In genomic region chr19:44955500-44956439, GRCh38 we compare ENCODE assay signal across 8 cellular contexts. TPM values are rescaled to one million over a fixed set of nuclear protein-coding genes. Genes with fewer than 3 reads are reported as not detected.
DNase-seq lines count a peak whose midpoint lies in the region; ATAC-seq and TF ChIP-seq lines count a peak whose summit lies in the region.

No MANE protein-coding gene starts in this region.

- H3K36me3 ChIP-seq in BLaER1 (peaks cover 26% of the 10 kb centered on the region), Panc1 (ENCODE audit: control insufficient read depth, insufficient read depth, low read length) (no peaks in the 10 kb centered on the region; the same call in 1 of the 2 replicates), endodermal cell (ENCODE audit: control insufficient read depth, insufficient read depth, low read length) (peaks cover 12% of the 10 kb centered on the region)

- H3K27me3 ChIP-seq in BLaER1: no peaks in the 10 kb centered on the region
- no peaks in the 10 kb centered on the region for H3K27me3 ChIP-seq in Panc1 (ENCODE audit: control insufficient read depth, insufficient read depth, low read length)
- no peaks in the 10 kb centered on the region for H3K27me3 ChIP-seq in endodermal cell (ENCODE audit: control insufficient read depth, insufficient read depth, low read length, poor library complexity, severe bottlenecking)

- WGBS in endodermal cell (ENCODE audit: insufficient coverage in 1 of 2, insufficient read length in 1 of 2), 2 experiments: 8% methylated on average over 17 to 40 of the region's 40 CpGs

- H4K20me1 ChIP-seq in BLaER1: peaks cover 55% of the 10 kb centered on the region

- POLR2A ChIA-PET in Panc1 (lab: Charles Lee): no interaction called here

- peaks cover 26% of the 10 kb centered on the region for H3K4me1 Mint-ChIP-seq in endodermal cell
- peaks cover 54 to 56% of the 10 kb centered on the region in 2 donors for H3K4me1 Mint-ChIP-seq in natural killer cell

- DNase-seq in Panc1 (ENCODE audit: low read depth, low spot score) (no peak), endodermal cell (no peak), natural killer cell (no peak), NCI-H226 (no peak), superior temporal gyrus (ENCODE audit: extremely low spot score) (no peak), A172 (ENCODE audit: low spot score) (no peak)

- H3K27me3 Mint-ChIP-seq in endodermal cell (ENCODE audit: insufficient read depth) (no peaks in the 10 kb centered on the region), natural killer cell (ENCODE audit: low read depth in 2 of 2) (no peaks in the 10 kb centered on the region)

- no peak for TF ChIP-seq CTCF in Panc1 (IDR thresholded peaks at IDR 0.05)
- no peak for TF ChIP-seq CTCF in endodermal cell (conservative IDR thresholded peaks at IDR 0.05)
- no peak for TF ChIP-seq CTCF in natural killer cell (IDR thresholded peaks at IDR 0.05)

- intact Hi-C loops in Panc1 (cut with micrococcal nuclease; ENCODE audit: unreplicated experiment) (no loop called here), natural killer cell (cut with micrococcal nuclease) (loop anchor here (1.0 kb wide), 1 partner anchor 223 kb away; the partner anchor contains the start of genes BLOC1S3 and TRAPPC6A)

- TSS peak; percentile 67 for BruUV-seq in Panc1 (replicated peaks; lab: Mats Ljungman, UMichigan)

- in situ Hi-C loops in Panc1 (cut with HindIII; ENCODE audit: low pct_unique_long_range_greater_than_20kb, low sequenced_read_pairs): no loop called here

- H3K36me3 Mint-ChIP-seq in endodermal cell (ENCODE audit: low read depth) (peaks cover 3% of the 10 kb centered on the region), natural killer cell (no peaks in the 10 kb centered on the region)

- H3K27ac Mint-ChIP-seq in endodermal cell (peak overlapping the region; percentile 94), natural killer cell (peak overlapping the region; percentile 94 to 95)

- H3K4me2 ChIP-seq in BLaER1: peak overlapping the region; percentile 89

- peak overlapping the region; percentile 97 for H3K27ac ChIP-seq in BLaER1
- peak overlapping the region; percentile 78 for H3K27ac ChIP-seq in Panc1 (ENCODE audit: low read length)
- H3K27ac ChIP-seq in endodermal cell (ENCODE audit: low read depth, low read length): peak overlapping the region; percentile 36

- H3K9me3 ChIP-seq in BLaER1 (no peaks in the 10 kb centered on the region), Panc1 (ENCODE audit: control insufficient read depth, insufficient read depth, low read depth, low read length) (no peaks in the 10 kb centered on the region), endodermal cell (ENCODE audit: control insufficient read depth, low read length) (no peaks in the 10 kb centered on the region)

- peak; percentile 28 for ATAC-seq in GM21737 (IDR thresholded peaks at IDR 0.05; ENCODE audit: unreplicated experiment)
- ATAC-seq in Panc1: peak; percentile 44
- ATAC-seq in natural killer cell: peak; percentile 3 to 9 (median 8)

- peak overlapping the region; percentile 84 for H3K4me3 Mint-ChIP-seq in endodermal cell
- peak overlapping the region; percentile 96 for H3K4me3 Mint-ChIP-seq in natural killer cell

- CTCF ChIA-PET in Panc1 (lab: Charles Lee): no interaction called here

- H3K9me3 Mint-ChIP-seq in endodermal cell (no peaks in the 10 kb centered on the region), natural killer cell (no peaks in the 10 kb centered on the region)

- H3K4me1 ChIP-seq in BLaER1 (peaks cover 52% of the 10 kb centered on the region), Panc1 (ENCODE audit: control insufficient read depth, insufficient read depth, low read length) (peaks cover 7% of the 10 kb centered on the region; the same call in 1 of the 2 replicates), endodermal cell (ENCODE audit: control insufficient read depth, insufficient read depth, low read length) (peaks cover 7% of the 10 kb centered on the region)

- H3K9ac ChIP-seq in BLaER1 (peak overlapping the region; percentile 96), endodermal cell (ENCODE audit: extremely low read depth, low read length, poor library complexity, severe bottlenecking) (peak overlapping the region; percentile 89)

- H3K4me3 ChIP-seq in BLaER1: peak overlapping the region; percentile 92
- H3K4me3 ChIP-seq in Panc1 (ENCODE audit: low read depth in 2 of 2, low read length in 2 of 2): peak overlapping the region; percentile 83 to 98
- H3K4me3 ChIP-seq in endodermal cell (ENCODE audit: low read length): peak overlapping the region; percentile 95

RNA-seq across cellular contexts. Expression of gene CLPTM1, which starts 0.6 kb away (rescaled TPM):
- total RNA-seq in Panc1 (2021; ENCODE audit: unreplicated experiment) (98.4 TPM), endodermal cell (10 to 100 TPM; 82.7 to 94.4 TPM), natural killer cell (100 to 1,000 TPM in 2 of 3 donors, 10 to 100 TPM in 1; 97.1 to 125 (median 120) TPM)
- 122 TPM for polyA plus RNA-seq in Panc1 (2012; ENCODE audit: insufficient read length)
- polyA plus RNA-seq in endodermal cell (2013, experiment 1 of 2): 78.1 TPM
- 66.4 TPM for polyA plus RNA-seq in endodermal cell (2013, experiment 2 of 2)
- total RNA-seq in A172 (2014; rRNA removed; shearing (Covaris generic)): 23.3 and 28.1 TPM in 2 replicates

RNA-seq across cellular contexts. Expression of gene APOC2, which starts 9.9 kb away (rescaled TPM):
- total RNA-seq in Panc1 (2021; ENCODE audit: unreplicated experiment) (not detected), endodermal cell (under 1 TPM in 1 of 2 donors, not detected in 1; 0.70 TPM), natural killer cell (not detected)
- not detected for polyA plus RNA-seq in Panc1 (2012; ENCODE audit: insufficient read length)
- polyA plus RNA-seq in endodermal cell (2013, experiment 1 of 2): not detected
- not detected for polyA plus RNA-seq in endodermal cell (2013, experiment 2 of 2)
- total RNA-seq in A172 (2014; rRNA removed; shearing (Covaris generic)): not detected in 2 replicates

RNA-seq across cellular contexts. Expression of gene APOC4, which starts 13.7 kb away (rescaled TPM):
- total RNA-seq in Panc1 (2021; ENCODE audit: unreplicated experiment): not detected
- not detected for polyA plus RNA-seq in Panc1 (2012; ENCODE audit: insufficient read length)
- not detected for total RNA-seq in endodermal cell
- not detected for polyA plus RNA-seq in endodermal cell (2013, experiment 1 of 2)
- polyA plus RNA-seq in endodermal cell (2013, experiment 2 of 2): not detected
- total RNA-seq in natural killer cell: not detected
- not detected in 2 replicates for total RNA-seq in A172 (2014; rRNA removed; shearing (Covaris generic))

RNA-seq across cellular contexts. Expression of gene APOC1, which starts 41.4 kb away (rescaled TPM):
- total RNA-seq in Panc1 (2021; ENCODE audit: unreplicated experiment): 48.5 TPM
- polyA plus RNA-seq in Panc1 (2012; ENCODE audit: insufficient read length): 47.0 TPM
- 1,000 to 10,000 TPM in 1 of 2 donors, 100 to 1,000 TPM in 1; 914 to 1,040 TPM for total RNA-seq in endodermal cell
- 82.6 TPM for polyA plus RNA-seq in endodermal cell (2013, experiment 1 of 2)
- polyA plus RNA-seq in endodermal cell (2013, experiment 2 of 2): 102 TPM
- not detected for total RNA-seq in natural killer cell
- total RNA-seq in A172 (2014; rRNA removed; shearing (Covaris generic)): not detected in 2 replicates

RNA-seq across cellular contexts. Expression of gene RELB, which starts 45.5 kb away (rescaled TPM):
- 28.1 TPM for total RNA-seq in Panc1 (2021; ENCODE audit: unreplicated experiment)
- 31.5 TPM for polyA plus RNA-seq in Panc1 (2012; ENCODE audit: insufficient read length)
- total RNA-seq in endodermal cell: 10 to 100 TPM in 1 of 2 donors, 1 to 10 TPM in 1; 9.5 to 14.5 TPM
- polyA plus RNA-seq in endodermal cell (2013, experiment 1 of 2): 4.8 TPM
- 3.7 TPM for polyA plus RNA-seq in endodermal cell (2013, experiment 2 of 2)
- total RNA-seq in natural killer cell: 100 to 1,000 TPM in 2 of 3 donors, 10 to 100 TPM in 1; 92.4 to 119 (median 105) TPM
- total RNA-seq in A172 (2014; rRNA removed; shearing (Covaris generic)): 6.0 and 9.3 TPM in 2 replicates

Comparison
In these comparisons a context has a peak if more than half of its experiments do, and no peak if none do; other contexts are left out.
1. H3K27ac ChIP-seq: peak in every context shown above with its lines; median percentile 97 in BLaER1; 78 in Panc1; 36 in endodermal cell.